23 cellular contexts compared by ENCODE assay signal in the genomic region with DNA sequence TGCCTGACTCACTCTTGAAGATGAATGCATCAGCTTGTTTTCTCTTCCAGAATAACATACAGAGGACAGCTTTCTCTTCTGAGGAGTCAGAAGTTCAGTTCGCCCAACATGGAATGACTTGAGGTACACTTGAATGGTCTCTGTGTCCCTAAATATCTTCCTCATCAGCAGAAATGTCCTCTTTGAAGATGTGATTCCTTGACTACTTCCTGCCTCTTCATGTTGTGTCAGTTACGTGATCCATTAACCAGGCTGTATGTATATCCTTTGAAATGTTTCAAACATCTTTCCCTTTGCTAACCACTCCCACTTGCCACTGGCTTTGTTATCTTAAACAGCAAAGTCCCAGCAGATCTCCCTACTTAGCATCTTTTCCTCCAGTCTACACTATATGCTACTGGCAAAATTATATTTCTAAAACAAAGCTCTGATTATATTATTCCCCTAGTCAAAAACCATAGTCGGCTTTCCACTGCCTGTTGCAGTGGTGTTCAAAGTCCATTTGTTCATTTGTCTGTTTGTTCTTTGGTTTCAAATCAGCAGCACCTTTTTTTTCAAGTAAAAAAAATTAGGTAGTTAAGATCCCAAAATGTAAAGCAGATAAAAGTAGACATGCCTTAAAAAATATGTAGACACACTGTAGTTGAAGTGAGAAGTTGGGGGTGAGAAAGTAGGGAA.
A peak's percentile ranks its signal among the peaks of the same experiment; 100 is the strongest.
DNase-seq lines count a peak whose midpoint lies in the region; ATAC-seq, FAIRE-seq and TF ChIP-seq lines count a peak whose summit lies in the region.
"Had no signal": no experiment of that assay in that cellular context is flagged by ENCODE, and none has a peak within 500 bp of the region (broad histone marks: within the 10 kb centered on the region; RNA-seq: fewer than 3 reads in every experiment).

No MANE protein-coding gene starts in this region.

- CTCF ChIA-PET in A549 (lab: Yijun Ruan, JAX) (no interaction called here), Calu3 (lab: Charles Lee) (no interaction called here)

- WGBS in A549 (ENCODE audit: missing lambda C conversion rate), result 17% methylated on average over 3 of the region's 3 CpGs
- WGBS in right lobe of liver (ENCODE audit: insufficient coverage, low coverage, low lambda C conversion rate, missing lambda C conversion rate), result 35% methylated on average over 3 of the region's 3 CpGs

- H3K4me3 Mint-ChIP-seq in astrocyte (ENCODE audit: unreplicated experiment) (no peak overlapping the region), Calu3 (ENCODE audit: low read depth, unreplicated experiment) (no peak overlapping the region)
- H3K4me3 Mint-ChIP-seq in stimulated activated naive CD8-positive, alpha-beta T cell treated with anti-CD3 and anti-CD28 coated beads, Interleukin-15, amount 100 ng/mL, for 72 hours, result no peak overlapping the region
- H3K4me3 Mint-ChIP-seq: CD14-positive monocyte; CD4-positive, alpha-beta memory T cell had no signal

- peak; percentile 46 for FAIRE-seq in A549 (lab: Jason Lieb, UNC)
- FAIRE-seq in astrocyte (lab: Jason Lieb, UNC), result peak; percentile 100
- FAIRE-seq in islet of Langerhans (lab: Jason Lieb, UNC), result peak; percentile 93
- FAIRE-seq: GM12878, GM19239, H54 had no signal

- H3K36me3 Mint-ChIP-seq in astrocyte (ENCODE audit: low read depth, unreplicated experiment) (no peaks in the 10 kb centered on the region), Calu3 (ENCODE audit: insufficient read depth, unreplicated experiment) (no peaks in the 10 kb centered on the region)
- H3K36me3 Mint-ChIP-seq: CD14-positive monocyte; CD4-positive, alpha-beta memory T cell had no signal

- H2AFZ ChIP-seq in astrocyte (ENCODE audit: low read depth, low read length), result no peak overlapping the region
- H2AFZ ChIP-seq: GM23248 had no signal

- intact Hi-C loops in right lobe of liver (cut with DNase I), result no loop called here
- intact Hi-C loops in Calu3 (cut with micrococcal nuclease; ENCODE audit: unreplicated experiment), result no loop called here

- H3K4me1 ChIP-seq in A549 (no peaks in the 10 kb centered on the region), astrocyte (ENCODE audit: insufficient read depth, low read length) (no peaks in the 10 kb centered on the region), right lobe of liver (no peaks in the 10 kb centered on the region)
- H3K4me1 ChIP-seq: BLaER1 had no signal

- H3K36me3 ChIP-seq in astrocyte (ENCODE audit: insufficient read depth, low read length) (no peaks in the 10 kb centered on the region), right lobe of liver (no peaks in the 10 kb centered on the region)
- H3K36me3 ChIP-seq: BLaER1 had no signal

- H3K27me3 ChIP-seq in astrocyte (ENCODE audit: insufficient read depth, low read length) (no peaks in the 10 kb centered on the region), right lobe of liver (peaks cover 0 to 5% of the 10 kb centered on the region in 2 donors)

- H3K4me3 ChIP-seq in A549, result no peak overlapping the region
- no peak overlapping the region for H3K4me3 ChIP-seq in astrocyte (ENCODE audit: insufficient read depth, low read depth, low read length)
- H3K4me3 ChIP-seq in right lobe of liver, result no peak overlapping the region
- H3K4me3 ChIP-seq: BLaER1, GM12878, GM23248 had no signal

- no peak for TF ChIP-seq RAD21 in A549 (conservative IDR thresholded peaks at IDR 0.05 in 1 of 2, IDR thresholded peaks at IDR 0.05 in 1 of 2)

- no peaks in the 10 kb centered on the region for H3K27me3 Mint-ChIP-seq in astrocyte (ENCODE audit: low read depth, unreplicated experiment)
- H3K27me3 Mint-ChIP-seq in stimulated activated naive CD8-positive, alpha-beta T cell treated with anti-CD3 and anti-CD28 coated beads, Interleukin-15, amount 100 ng/mL, for 72 hours, result no peaks in the 10 kb centered on the region
- H3K27me3 Mint-ChIP-seq in Calu3 (ENCODE audit: unreplicated experiment), result peaks cover 8% of the 10 kb centered on the region

- H4K20me1 ChIP-seq in astrocyte (ENCODE audit: insufficient read depth, low read length), result no peaks in the 10 kb centered on the region
- H4K20me1 ChIP-seq: BLaER1 had no signal

- TF ChIP-seq CTCF in A549 (IDR thresholded peaks at IDR 0.05), result no peak
- TF ChIP-seq CTCF in astrocyte (IDR thresholded peaks at IDR 0.05; ENCODE audit: insufficient read depth, low read depth, low read length), result no peak
- no peak for TF ChIP-seq CTCF in right lobe of liver (IDR thresholded peaks at IDR 0.05)
- no peak for TF ChIP-seq CTCF in Calu3 (IDR thresholded peaks at IDR 0.05; ENCODE audit: unreplicated experiment)

- H3K4me2 ChIP-seq in A549 (no peak overlapping the region), astrocyte (ENCODE audit: low read length) (no peak overlapping the region)
- H3K4me2 ChIP-seq: BLaER1 had no signal

- ATAC-seq in A549, result no peak
- ATAC-seq in right lobe of liver, result peak in 3 of 4 donors; percentile 46 to 58 (median 54)
- no peak for ATAC-seq in stimulated activated naive CD8-positive, alpha-beta T cell treated with anti-CD3 and anti-CD28 coated beads, Interleukin-15, amount 100 ng/mL, for 72 hours
- ATAC-seq in GM19452 (IDR thresholded peaks at IDR 0.05; ENCODE audit: unreplicated experiment), result no peak
- ATAC-seq: GM12878 had no signal

- H3K4me1 Mint-ChIP-seq in astrocyte (ENCODE audit: low read depth, unreplicated experiment) (peaks cover 9% of the 10 kb centered on the region), Calu3 (ENCODE audit: low read depth, unreplicated experiment) (no peaks in the 10 kb centered on the region)
- H3K4me1 Mint-ChIP-seq in stimulated activated naive CD8-positive, alpha-beta T cell treated with anti-CD3 and anti-CD28 coated beads, Interleukin-15, amount 100 ng/mL, for 72 hours, result no peaks in the 10 kb centered on the region
- H3K4me1 Mint-ChIP-seq: CD4-positive, alpha-beta memory T cell had no signal

- TF ChIP-seq POLR2A in A549 (IDR thresholded peaks at IDR 0.05; ENCODE audit: low read length), result no peak
- TF ChIP-seq POLR2A in right lobe of liver (IDR thresholded peaks at IDR 0.05), result no peak
- no peak for TF ChIP-seq POLR2A in erythroblast (IDR thresholded peaks at IDR 0.05; ENCODE audit: low read length)

- H3K27ac ChIP-seq in A549, result no peak overlapping the region
- no peak overlapping the region for H3K27ac ChIP-seq in astrocyte (ENCODE audit: low read depth, low read length)
- no peak overlapping the region for H3K27ac ChIP-seq in right lobe of liver
- H3K27ac ChIP-seq: 22Rv1, BLaER1, GM23248, HL-60 had no signal

- H3K79me2 ChIP-seq in astrocyte (ENCODE audit: insufficient read depth, low read length), result no peaks in the 10 kb centered on the region

- H3K9me3 Mint-ChIP-seq in astrocyte (ENCODE audit: unreplicated experiment), result no peaks in the 10 kb centered on the region
- no peaks in the 10 kb centered on the region for H3K9me3 Mint-ChIP-seq in stimulated activated naive CD8-positive, alpha-beta T cell treated with anti-CD3 and anti-CD28 coated beads, Interleukin-15, amount 100 ng/mL, for 72 hours
- no peaks in the 10 kb centered on the region for H3K9me3 Mint-ChIP-seq in Calu3 (ENCODE audit: low read depth, unreplicated experiment)

- POLR2A ChIA-PET in A549 (lab: Yijun Ruan, JAX), result no interaction called here

- no peaks in the 10 kb centered on the region for H3K9me3 ChIP-seq in A549
- no peaks in the 10 kb centered on the region for H3K9me3 ChIP-seq in astrocyte (ENCODE audit: insufficient read depth, low read depth, low read length)
- H3K9me3 ChIP-seq in right lobe of liver, result no peaks in the 10 kb centered on the region
- H3K9me3 ChIP-seq: BLaER1 had no signal

- DNase-seq in A549 (ENCODE audit: low read depth in 1 of 2, low spot score in 1 of 2), result no peak
- no peak for DNase-seq in astrocyte (ENCODE audit: low read depth)
- DNase-seq in right lobe of liver, result no peak
- no peak for DNase-seq in erythroblast (lab: John Stamatoyannopoulos, UW)
- DNase-seq in stimulated activated naive CD8-positive, alpha-beta T cell treated with anti-CD3 and anti-CD28 coated beads, Interleukin-15, amount 100 ng/mL, for 72 hours, result no peak
- DNase-seq in Calu3, result no peak
- DNase-seq: CD4-positive, alpha-beta memory T cell; DMS 273 treated with DMSO at 0.1 percent for 48 hours; DMS53; DND-41; EL; GM23248; HCEC 1CT; IMR-90 had no signal

- no peak overlapping the region for H3K27ac Mint-ChIP-seq in astrocyte (ENCODE audit: unreplicated experiment)
- no peak overlapping the region for H3K27ac Mint-ChIP-seq in stimulated activated naive CD8-positive, alpha-beta T cell treated with anti-CD3 and anti-CD28 coated beads, Interleukin-15, amount 100 ng/mL, for 72 hours
- H3K27ac Mint-ChIP-seq in Calu3 (ENCODE audit: unreplicated experiment), result no peak overlapping the region
- H3K27ac Mint-ChIP-seq: CD14-positive monocyte; CD4-positive, alpha-beta memory T cell had no signal

- H3K9ac ChIP-seq in astrocyte (ENCODE audit: low read length), result no peak overlapping the region
- H3K9ac ChIP-seq: BLaER1, GM23248 had no signal

- no peak for TF ChIP-seq EP300 in A549 (IDR thresholded peaks at IDR 0.05)

- no TSS peak for BruUV-seq in Calu3 (replicated peaks; lab: Mats Ljungman, UMichigan)

TF ChIP-seq in A549, 52 proteins besides CTCF, POLR2A, EP300 and RAD21:
- TF ChIP-seq ZSCAN20 (CRISPR knock-in tag; IDR thresholded peaks at IDR 0.05) (no peak), POLR2AphosphoS2 (conservative IDR thresholded peaks at IDR 0.05; ENCODE audit: low read length) (no peak)

Comparison
In these comparisons a context has a peak if more than half of its experiments do, and no peak if none do; other contexts are left out.
1. ATAC-seq: peak in right lobe of liver (3 of 4); none in A549 (0 of 2), stimulated activated naive CD8-positive, alpha-beta T cell treated with anti-CD3 and anti-CD28 coated beads, Interleukin-15, amount 100 ng/mL, for 72 hours (single experiment) and GM19452 (single experiment).